In genomic region chr3:45113625-45114050, GRCh38 we compare ENCODE assay signal across 14 cellular contexts. TPM values are rescaled to one million over a fixed set of nuclear protein-coding genes. Genes with fewer than 3 reads are reported as not detected.
DNase-seq lines count a peak whose midpoint lies in the region; ATAC-seq and TF ChIP-seq lines count a peak whose summit lies in the region.
"Had no signal": no experiment of that assay in that cellular context is flagged by ENCODE, and none has a peak within 500 bp of the region (broad histone marks: within the 10 kb centered on the region; RNA-seq: fewer than 3 reads in every experiment).

No MANE protein-coding gene starts in this region.

- H3K9me3 ChIP-seq in suprapubic skin = no peaks in the 10 kb centered on the region
- H3K9me3 ChIP-seq in tibial artery = no peaks in the 10 kb centered on the region
- H3K9me3 ChIP-seq: lower lobe of right lung had no signal

- TF ChIP-seq CTCF in suprapubic skin (IDR thresholded peaks at IDR 0.05) (no peak), tibial artery (IDR thresholded peaks at IDR 0.05) (no peak)

- H3K27me3 ChIP-seq in suprapubic skin (no peaks in the 10 kb centered on the region), tibial artery (no peaks in the 10 kb centered on the region)

- H3K4me3 ChIP-seq in suprapubic skin (no peak overlapping the region), tibial artery (no peak overlapping the region)
- H3K4me3 ChIP-seq: lower lobe of right lung had no signal

- no peak for TF ChIP-seq POLR2A in suprapubic skin (IDR thresholded peaks at IDR 0.05)

- no peaks in the 10 kb centered on the region for H3K27me3 Mint-ChIP-seq in activated T-cell treated with anti-CD3 and anti-CD28 coated beads, Interleukin-2, amount 50 U/mL, for 72 hours (ENCODE audit: low read depth)
- H3K27me3 Mint-ChIP-seq in activated T-helper 1 cell treated with anti-CD3 and anti-CD28 coated beads, Interleukin-12 subunit alpha, Interleukin-12 subunit beta, Interleukin-2, Interleukin-4 antibody, amounts not matched to agents 30 ng/mL and 10 ng/mL and 1 ng/mL, durations not matched to agents 14 hours and 24 hours and 36 hours (ENCODE audit: insufficient read depth) = peaks cover 41% of the 10 kb centered on the region

- DNase-seq in activated T-cell treated with anti-CD3 and anti-CD28 coated beads, Interleukin-2, amount 50 U/mL, for 72 hours = no peak
- no peak for DNase-seq in activated T-cell treated with anti-CD3 and anti-CD28 coated beads, Interleukin-2, amount 50 U/mL, for 1 hour
- DNase-seq in activated T-helper 1 cell treated with anti-CD3 and anti-CD28 coated beads, Interleukin-12 subunit alpha, Interleukin-12 subunit beta, Interleukin-2, Interleukin-4 antibody, amounts not matched to agents 30 ng/mL and 10 ng/mL and 1 ng/mL, durations not matched to agents 14 hours and 24 hours and 36 hours (ENCODE audit: low spot score) = no peak
- DNase-seq in left cardiac atrium (no peak), suprapubic skin (ENCODE audit: low spot score in 2 of 2) (no peak), NCI-H1105 treated with DMSO at 0.1 percent for 48 hours (lab: John Stamatoyannopoulos, UW) (no peak), tibial artery (no peak)
- DNase-seq: activated gamma-delta T cell, lower lobe of right lung, NCI-H1092 had no signal

- H3K36me3 ChIP-seq in suprapubic skin (peaks cover 9% of the 10 kb centered on the region), tibial artery (peaks cover 0 to 10% (median 0%) of the 10 kb centered on the region in 3 donors)

- H3K27ac ChIP-seq in suprapubic skin = peak overlapping the region; percentile 23
- H3K27ac ChIP-seq in tibial artery = no peak overlapping the region
- H3K27ac ChIP-seq: lower lobe of right lung had no signal

- intact Hi-C loops in activated T-helper 1 cell treated with anti-CD3 and anti-CD28 coated beads, Interleukin-12 subunit alpha, Interleukin-12 subunit beta, Interleukin-2, Interleukin-4 antibody, amounts not matched to agents 30 ng/mL and 10 ng/mL and 1 ng/mL, durations not matched to agents 14 hours and 24 hours and 36 hours (cut with micrococcal nuclease) = loop anchor here (1.0 to 2.0 kb wide), 2 partner anchors 7 to 73 kb away; no protein-coding TSS in a partner anchor
- intact Hi-C loops in left cardiac atrium (cut with DNase I) = no loop called here
- intact Hi-C loops in tibial artery (cut with DNase I; ENCODE audit: low total_unique reads) = no loop called here

- peak; percentile 18 to 54 for ATAC-seq in activated T-cell treated with anti-CD3 and anti-CD28 coated beads, Interleukin-2, amount 50 U/mL, for 72 hours (replicated peaks in 1 of 2)
- ATAC-seq in left cardiac atrium (peak; percentile 82 to 91), HG03432 (IDR thresholded peaks at IDR 0.05; ENCODE audit: unreplicated experiment) (no peak)
- ATAC-seq: PC-3 had no signal

- H3K4me1 ChIP-seq in suprapubic skin (peaks cover 13% of the 10 kb centered on the region), tibial artery (peaks cover 0 to 6% (median 0%) of the 10 kb centered on the region in 4 donors)

- peaks cover 62% of the 10 kb centered on the region for H3K4me1 Mint-ChIP-seq in activated T-cell treated with anti-CD3 and anti-CD28 coated beads, Interleukin-2, amount 50 U/mL, for 72 hours (ENCODE audit: low read depth)
- peaks cover 57% of the 10 kb centered on the region for H3K4me1 Mint-ChIP-seq in activated T-helper 1 cell treated with anti-CD3 and anti-CD28 coated beads, Interleukin-12 subunit alpha, Interleukin-12 subunit beta, Interleukin-2, Interleukin-4 antibody, amounts not matched to agents 30 ng/mL and 10 ng/mL and 1 ng/mL, durations not matched to agents 14 hours and 24 hours and 36 hours (ENCODE audit: low read depth)

- no peak overlapping the region for H3K4me3 Mint-ChIP-seq in activated T-cell treated with anti-CD3 and anti-CD28 coated beads, Interleukin-2, amount 50 U/mL, for 72 hours
- no peak overlapping the region for H3K4me3 Mint-ChIP-seq in activated T-helper 1 cell treated with anti-CD3 and anti-CD28 coated beads, Interleukin-12 subunit alpha, Interleukin-12 subunit beta, Interleukin-2, Interleukin-4 antibody, amounts not matched to agents 30 ng/mL and 10 ng/mL and 1 ng/mL, durations not matched to agents 14 hours and 24 hours and 36 hours
- H3K4me3 Mint-ChIP-seq: central memory CD8-positive, alpha-beta T cell; nephron had no signal

- TF ChIP-seq EP300 in suprapubic skin (IDR thresholded peaks at IDR 0.05) = no peak

- peaks cover 1 to 2% of the 10 kb centered on the region in 2 donors for H3K36me3 Mint-ChIP-seq in activated T-cell treated with anti-CD3 and anti-CD28 coated beads, Interleukin-2, amount 50 U/mL, for 72 hours (ENCODE audit: insufficient read depth in 2 of 2)
- peaks cover 5% of the 10 kb centered on the region for H3K36me3 Mint-ChIP-seq in activated T-helper 1 cell treated with anti-CD3 and anti-CD28 coated beads, Interleukin-12 subunit alpha, Interleukin-12 subunit beta, Interleukin-2, Interleukin-4 antibody, amounts not matched to agents 30 ng/mL and 10 ng/mL and 1 ng/mL, durations not matched to agents 14 hours and 24 hours and 36 hours (ENCODE audit: low read depth)

- no peaks in the 10 kb centered on the region for H3K9me3 Mint-ChIP-seq in activated T-cell treated with anti-CD3 and anti-CD28 coated beads, Interleukin-2, amount 50 U/mL, for 72 hours
- no peaks in the 10 kb centered on the region for H3K9me3 Mint-ChIP-seq in activated T-helper 1 cell treated with anti-CD3 and anti-CD28 coated beads, Interleukin-12 subunit alpha, Interleukin-12 subunit beta, Interleukin-2, Interleukin-4 antibody, amounts not matched to agents 30 ng/mL and 10 ng/mL and 1 ng/mL, durations not matched to agents 14 hours and 24 hours and 36 hours
- H3K9me3 Mint-ChIP-seq: central memory CD8-positive, alpha-beta T cell; nephron had no signal

- WGBS in suprapubic skin = 39% methylated on average over 6 of the region's 6 CpGs

- H3K27ac Mint-ChIP-seq in activated T-cell treated with anti-CD3 and anti-CD28 coated beads, Interleukin-2, amount 50 U/mL, for 72 hours = no peak overlapping the region
- peak overlapping the region; percentile 42 for H3K27ac Mint-ChIP-seq in activated T-helper 1 cell treated with anti-CD3 and anti-CD28 coated beads, Interleukin-12 subunit alpha, Interleukin-12 subunit beta, Interleukin-2, Interleukin-4 antibody, amounts not matched to agents 30 ng/mL and 10 ng/mL and 1 ng/mL, durations not matched to agents 14 hours and 24 hours and 36 hours
- H3K27ac Mint-ChIP-seq: nephron had no signal

RNA-seq across cellular contexts. Expression of gene CDCP1, which starts 32.5 kb away (rescaled TPM):
- total RNA-seq in activated T-cell treated with anti-CD3 and anti-CD28 coated beads, Interleukin-2, amount 50 U/mL, for 72 hours = 1 to 10 TPM; 1.2 to 2.8 TPM
- 0.98 and 1.2 TPM in 2 replicates for total RNA-seq in activated T-helper 1 cell treated with anti-CD3 and anti-CD28 coated beads, Interleukin-12 subunit alpha, Interleukin-12 subunit beta, Interleukin-2, Interleukin-4 antibody, amounts not matched to agents 30 ng/mL and 10 ng/mL and 1 ng/mL, durations not matched to agents 14 hours and 24 hours and 36 hours
- 1 to 10 TPM in 1 of 2 donors, under 1 TPM in 1; 0.74 to 1.3 TPM for total RNA-seq in left cardiac atrium
- 10 to 100 TPM; 77.4 to 85.6 (median 80.3) TPM for total RNA-seq in suprapubic skin

Comparison
In these comparisons a context has a peak if more than half of its experiments do, and no peak if none do; other contexts are left out.
1. RNA of gene CDCP1, which starts 32.5 kb away (total RNA-seq): 77.4 to 85.6 TPM in suprapubic skin; 1.2 to 2.8 TPM in activated T-cell treated with anti-CD3 and anti-CD28 coated beads, Interleukin-2, amount 50 U/mL, for 72 hours, 0.74 to 1.3 TPM in left cardiac atrium and 0.98 to 1.2 TPM in activated T-helper 1 cell treated with anti-CD3 and anti-CD28 coated beads, Interleukin-12 subunit alpha, Interleukin-12 subunit beta, Interleukin-2, Interleukin-4 antibody, amounts not matched to agents 30 ng/mL and 10 ng/mL and 1 ng/mL, durations not matched to agents 14 hours and 24 hours and 36 hours; every median in the first group is over 10 times any median in the second.